26 cellular contexts compared by ENCODE assay signal in genomic region chr18:36249392-36249791, GRCh38. TPM values are rescaled to one million over a fixed set of nuclear protein-coding genes. Genes with fewer than 3 reads are reported as not detected.
DNase-seq lines count a peak whose midpoint lies in the region; ATAC-seq, FAIRE-seq and TF ChIP-seq lines count a peak whose summit lies in the region.
"Had no signal": no experiment of that assay in that cellular context is flagged by ENCODE, and none has a peak within 500 bp of the region (broad histone marks: within the 10 kb centered on the region; RNA-seq: fewer than 3 reads in every experiment).

No MANE protein-coding gene starts in this region.

- H4K20me1 ChIP-seq in OCI-LY3 (ENCODE audit: insufficient read depth, low read length): no peaks in the 10 kb centered on the region

- H3K79me1 ChIP-seq in neuronal stem cell (ENCODE audit: low read depth, low read length): no peaks in the 10 kb centered on the region

- no peak overlapping the region for H4K91ac ChIP-seq in neuronal stem cell (ENCODE audit: low read depth, low read length, poor library complexity)

- no peak overlapping the region for H3K4ac ChIP-seq in neuronal stem cell (ENCODE audit: low read length)

- H3K27me3 ChIP-seq in OCI-LY3 (ENCODE audit: low read depth, low read length) (no peaks in the 10 kb centered on the region), neuronal stem cell (ENCODE audit: control insufficient read depth in 3 of 3, insufficient read depth in 3 of 3, low read depth in 1 of 3, low read length in 3 of 3) (peaks cover 0 to 11% (median 0%) of the 10 kb centered on the region in 3 experiments), psoas muscle (ENCODE audit: insufficient read depth in 3 of 3, low read length in 2 of 3) (no peaks in the 10 kb centered on the region)
- H3K27me3 ChIP-seq: Peyer's patch had no signal

- H2AK5ac ChIP-seq in neuronal stem cell (ENCODE audit: low read depth, low read length): no peak overlapping the region

- no peak overlapping the region for H3K14ac ChIP-seq in neuronal stem cell (ENCODE audit: low read length)

- peaks cover 13% of the 10 kb centered on the region for H3K27me3 Mint-ChIP-seq in activated CD4-positive, alpha-beta T cell treated with anti-CD3 and anti-CD28 coated beads, Interleukin-2, amount 10 ng/mL, durations not matched to agents 24 days and 14 days

- H3K9me3 ChIP-seq in OCI-LY3 (ENCODE audit: insufficient read depth, low read length) (no peaks in the 10 kb centered on the region), neuronal stem cell (replicated peaks in 1 of 2; ENCODE audit: control insufficient read depth in 2 of 2, insufficient read depth in 1 of 2, low read depth in 1 of 2, low read length in 2 of 2) (peaks cover 3% of the 10 kb centered on the region in 2 donors), psoas muscle (peaks cover 5% of the 10 kb centered on the region)
- H3K9me3 ChIP-seq: Peyer's patch had no signal

- peaks cover 2% of the 10 kb centered on the region for H3K36me3 ChIP-seq in OCI-LY3 (replicated peaks; ENCODE audit: low read depth, low read length)
- no peaks in the 10 kb centered on the region for H3K36me3 ChIP-seq in neuronal stem cell (replicated peaks in 1 of 2; ENCODE audit: control insufficient read depth in 2 of 2, insufficient read depth in 2 of 2, low read length in 2 of 2)
- H3K36me3 ChIP-seq in psoas muscle (ENCODE audit: insufficient read depth in 1 of 2, low read depth in 1 of 2): no peaks in the 10 kb centered on the region

- no peak for TF ChIP-seq CTCF in OCI-LY3 (IDR thresholded peaks at IDR 0.05; ENCODE audit: low read depth, low read length)
- no peak for TF ChIP-seq CTCF in psoas muscle (IDR thresholded peaks at IDR 0.05)

- TF ChIP-seq POLR2A in GM12891 (IDR thresholded peaks at IDR 0.05; ENCODE audit: low read depth, low read length): no peak

- H3K9me3 Mint-ChIP-seq in activated CD4-positive, alpha-beta T cell treated with anti-CD3 and anti-CD28 coated beads, Interleukin-2, amount 10 ng/mL, durations not matched to agents 24 days and 14 days: no peaks in the 10 kb centered on the region
- H3K9me3 Mint-ChIP-seq: GM23338 had no signal

- no peaks in the 10 kb centered on the region for H3K36me3 Mint-ChIP-seq in activated CD4-positive, alpha-beta T cell treated with anti-CD3 and anti-CD28 coated beads, Interleukin-2, amount 10 ng/mL, durations not matched to agents 24 days and 14 days (ENCODE audit: low read depth)

- no peak overlapping the region for H3K4me3 Mint-ChIP-seq in activated CD4-positive, alpha-beta T cell treated with anti-CD3 and anti-CD28 coated beads, Interleukin-2, amount 10 ng/mL, durations not matched to agents 24 days and 14 days
- H3K4me3 Mint-ChIP-seq: GM23338, H9 had no signal

- no peaks in the 10 kb centered on the region for H3K79me2 ChIP-seq in OCI-LY3 (ENCODE audit: low read length)

- H3K4me1 Mint-ChIP-seq in activated CD4-positive, alpha-beta T cell treated with anti-CD3 and anti-CD28 coated beads, Interleukin-2, amount 10 ng/mL, durations not matched to agents 24 days and 14 days: no peaks in the 10 kb centered on the region

- DNase-seq in NCI-H2107 treated with DMSO at 0.1 percent for 48 hours (lab: John Stamatoyannopoulos, UW; ENCODE audit: unreplicated experiment) (peak; percentile 53), NCI-H2107 (lab: John Stamatoyannopoulos, UW) (no peak), GM12891 (ENCODE audit: insufficient read length, low spot score) (no peak), neuronal stem cell (ENCODE audit: low spot score) (no peak), psoas muscle (no peak), midbrain (lab: John Stamatoyannopoulos, UW) (no peak)
- no peak for DNase-seq in activated CD4-positive, alpha-beta T cell treated with anti-CD3 and anti-CD28 coated beads, Interleukin-2, amount 10 ng/mL, durations not matched to agents 24 days and 14 days
- DNase-seq: 8988T, ACHN, DMS79, EL, GF-D8, H9, Karpas-422, NCI-H1092, NCI-H1436, NCI-H187 treated with DMSO at 0.1 percent for 48 hours, NCI-H2227 treated with DMSO at 0.1 percent for 48 hours, OCI-M1, Peyer's patch, SIG-M5 had no signal

- intact Hi-C loops in psoas muscle (cut with DNase I): no loop called here
- intact Hi-C loops in activated CD4-positive, alpha-beta T cell treated with anti-CD3 and anti-CD28 coated beads, Interleukin-2, amount 10 ng/mL, durations not matched to agents 24 days and 14 days (cut with micrococcal nuclease): no loop called here

- H3K4me1 ChIP-seq in OCI-LY3 (ENCODE audit: low read length) (peaks cover 10% of the 10 kb centered on the region), neuronal stem cell (ENCODE audit: control insufficient read depth in 2 of 2, insufficient read depth in 1 of 2, low read depth in 1 of 2, low read length in 2 of 2) (no peaks in the 10 kb centered on the region), psoas muscle (no peaks in the 10 kb centered on the region)
- H3K4me1 ChIP-seq: Peyer's patch had no signal

- H3K18ac ChIP-seq in neuronal stem cell (ENCODE audit: low read length): no peak overlapping the region

- no peak overlapping the region for H3K27ac Mint-ChIP-seq in activated CD4-positive, alpha-beta T cell treated with anti-CD3 and anti-CD28 coated beads, Interleukin-2, amount 10 ng/mL, durations not matched to agents 24 days and 14 days
- H3K27ac Mint-ChIP-seq: GM23338, H9 had no signal

- no peak overlapping the region for H2BK120ac ChIP-seq in neuronal stem cell (ENCODE audit: low read depth, low read length)

- H4K8ac ChIP-seq in neuronal stem cell (ENCODE audit: low read depth, low read length): no peak overlapping the region

- no peak for FAIRE-seq in GM12891 (lab: Jason Lieb, UNC)
- FAIRE-seq: HepG2 had no signal

- H3K9ac ChIP-seq in OCI-LY3 (ENCODE audit: low read length) (no peak overlapping the region), neuronal stem cell (ENCODE audit: low read depth, low read length, poor library complexity) (peak overlapping the region; percentile 16)

- H3K27ac ChIP-seq in OCI-LY3 (ENCODE audit: low read length) (no peak overlapping the region), neuronal stem cell (replicated peaks; ENCODE audit: low read length) (no peak overlapping the region), psoas muscle (no peak overlapping the region)
- H3K27ac ChIP-seq: Peyer's patch, SK-N-MC had no signal

- H3K4me2 ChIP-seq in OCI-LY3 (ENCODE audit: low read length): peak overlapping the region; percentile 20; the same call in 1 of the 2 replicates
- no peak overlapping the region for H3K4me2 ChIP-seq in neuronal stem cell (ENCODE audit: insufficient read depth, low read length, poor library complexity, severe bottlenecking)
- H3K4me2 ChIP-seq: GM23338 had no signal

- no peak overlapping the region for H2BK15ac ChIP-seq in neuronal stem cell (ENCODE audit: low read length)

- H2BK5ac ChIP-seq in neuronal stem cell (ENCODE audit: low read length): no peak overlapping the region

- no peak overlapping the region for H2BK12ac ChIP-seq in neuronal stem cell (ENCODE audit: low read length)

- no peak overlapping the region; the same call in 1 of the 2 replicates for H2AFZ ChIP-seq in OCI-LY3 (ENCODE audit: low read depth, low read length)
- no peak overlapping the region for H2AFZ ChIP-seq in neuronal stem cell (ENCODE audit: low read length)
- H2AFZ ChIP-seq: GM23338 had no signal

- H3K23ac ChIP-seq in neuronal stem cell (ENCODE audit: low read depth, low read length, poor library complexity): no peak overlapping the region

- ATAC-seq in psoas muscle: no peak
- ATAC-seq: GM23338, HepG2 had no signal

- H3K4me3 ChIP-seq in OCI-LY3 (ENCODE audit: low read length): no peak overlapping the region
- no peak overlapping the region for H3K4me3 ChIP-seq in neuronal stem cell (ENCODE audit: low read length in 2 of 2)
- H3K4me3 ChIP-seq in psoas muscle: no peak overlapping the region
- H3K4me3 ChIP-seq: GM23338, Peyer's patch, SK-N-MC had no signal

TF ChIP-seq in GM12891, 5 proteins besides CTCF, POLR2A, EP300 and RAD21:
- TF ChIP-seq PAX5 (IDR thresholded peaks at IDR 0.05; ENCODE audit: insufficient read depth, low read length, severe bottlenecking) (no peak), POU2F2 (IDR thresholded peaks at IDR 0.05; ENCODE audit: low read depth, low read length) (peak; percentile 67; the same call in 1 of the 2 replicates), POLR2AphosphoS5 (IDR thresholded peaks at IDR 0.05; ENCODE audit: low read depth, low read length) (no peak), TAF1 (IDR thresholded peaks at IDR 0.05; ENCODE audit: low read depth, low read length) (no peak), SPI1 (IDR thresholded peaks at IDR 0.05; ENCODE audit: low read depth, low read length) (no peak)

RNA-seq across cellular contexts. Expression of gene FHOD3, which starts 48.1 kb away (rescaled TPM):
- polyA plus RNA-seq in GM12891 (2012; ENCODE audit: low read depth, missing spikeins): 6.6 TPM
- 32.6 TPM for polyA plus RNA-seq in neuronal stem cell (2013, experiment 1 of 2)
- polyA plus RNA-seq in neuronal stem cell (2013, experiment 2 of 2): 31.7 TPM
- 10 to 100 TPM; 20.2 to 98.2 (median 33.5) TPM for total RNA-seq in psoas muscle
- 10 to 100 TPM in 2 of 3 donors, 1 to 10 TPM in 1; 5.4 to 13.7 (median 10.8) TPM for polyA plus RNA-seq in psoas muscle
- not detected in 2 replicates for total RNA-seq in activated CD4-positive, alpha-beta T cell treated with anti-CD3 and anti-CD28 coated beads, Interleukin-2, amount 10 ng/mL, durations not matched to agents 24 days and 14 days
- total RNA-seq: T-helper 1 cell treated with Interleukin-12 subunit alpha and Interleukin-12 subunit beta and Interleukin-4 antibody, amounts not matched to agents 30 ng/mL and 1 ng/mL, for 36 hours had no signal
- polyA plus RNA-seq: HepG2 had no signal

Comparison
In these comparisons a context has a peak if more than half of its experiments do, and no peak if none do; other contexts are left out.
1. RNA of gene FHOD3, which starts 48.1 kb away (total RNA-seq): 20.2 to 98.2 TPM in psoas muscle; not detected in activated CD4-positive, alpha-beta T cell treated with anti-CD3 and anti-CD28 coated beads, Interleukin-2, amount 10 ng/mL, durations not matched to agents 24 days and 14 days; every median in the first group is over 10 times any median in the second.